In the genomic region with DNA sequence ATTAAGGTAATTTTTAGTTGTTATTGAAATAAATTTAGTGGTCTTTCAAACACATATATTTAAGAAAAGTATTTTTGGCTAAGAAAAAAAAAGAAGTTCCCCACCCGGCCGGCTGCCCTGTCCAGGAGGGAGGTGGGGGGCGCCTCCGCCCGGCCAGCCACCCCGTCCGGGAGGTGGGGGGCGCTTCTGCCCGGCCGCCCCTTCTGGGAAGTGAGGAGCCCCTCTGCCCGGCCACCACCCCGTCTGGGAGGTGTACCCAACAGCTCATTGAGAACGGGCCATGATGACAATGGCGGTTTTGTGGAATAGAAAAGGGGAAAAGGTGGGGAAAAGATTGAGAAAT, we compare ENCODE assay signal across 10 cellular contexts. TPM values are rescaled to one million over a fixed set of nuclear protein-coding genes. Genes with fewer than 3 reads are reported as not detected.
DNase-seq lines count a peak whose midpoint lies in the region; ATAC-seq and TF ChIP-seq lines count a peak whose summit lies in the region.
"Not testable (repeated sequence)": the region's sequence is repeated elsewhere in the genome, so short reads cannot be mapped to it uniquely, and the experiment has no call there.
"Had no signal": no experiment of that assay in that cellular context is flagged by ENCODE, and none has a peak within 500 bp of the region (broad histone marks: within the 10 kb centered on the region; RNA-seq: fewer than 3 reads in every experiment).

No MANE protein-coding gene starts in this region.

- 53 to 81% (median 65%) methylated on average over 12 to 14 of the region's 14 CpGs for whole genome bisulfite sequencing in spleen, 5 donors
- 71 to 78% methylated on average over 14 of the region's 14 CpGs for WGBS in upper lobe of left lung, 2 donors

- CTCF ChIA-PET in activated CD4-positive, alpha-beta T cell treated with anti-CD3 and anti-CD28 coated beads, Interleukin-2, amount 10 ng/mL, durations not matched to agents 7 days and 5 days (lab: Charles Lee): interaction anchor here (0.6 to 2.9 kb wide), 5 partner anchors 9 to 1072 kb away, joined by 3 to 20 read pairs (median 4); no protein-coding TSS in a partner anchor

- peak overlapping the region; percentile 63 to 86 for H3K4me3 Mint-ChIP-seq in CD14-positive monocyte
- not testable (repeated sequence) for H3K4me3 Mint-ChIP-seq in activated CD4-positive, alpha-beta T cell treated with anti-CD3 and anti-CD28 coated beads, Interleukin-2, amount 10 ng/mL, durations not matched to agents 7 days and 5 days; activated T-helper 1 cell treated with anti-CD3 and anti-CD28 coated beads, Interleukin-12 subunit alpha, Interleukin-12 subunit beta, Interleukin-2, Interleukin-4 antibody, amounts not matched to agents 30 ng/mL and 10 ng/mL and 1 ng/mL, durations not matched to agents 14 hours and 24 hours and 36 hours

- H3K36me3 ChIP-seq in effector memory CD4-positive, alpha-beta T cell (ENCODE audit: control insufficient read depth, insufficient read depth, low read length); spleen; upper lobe of left lung: not testable (repeated sequence)

- ATAC-seq in upper lobe of left lung (ENCODE audit: low FRiP score in 2 of 2): not testable (repeated sequence)

- intact Hi-C loops in CD14-positive monocyte (cut with micrococcal nuclease): loop anchor here in 1 of 2 donors (2.0 to 10.0 kb wide), 2 partner anchors 16 to 198 kb away; a partner anchor contains a TSS
- intact Hi-C loops in activated T-helper 1 cell treated with anti-CD3 and anti-CD28 coated beads, Interleukin-12 subunit alpha, Interleukin-12 subunit beta, Interleukin-2, Interleukin-4 antibody, amounts not matched to agents 30 ng/mL and 10 ng/mL and 1 ng/mL, durations not matched to agents 14 hours and 24 hours and 36 hours (cut with micrococcal nuclease); spleen (cut with DNase I; ENCODE audit: low total_unique reads): not testable (repeated sequence)

- not testable (repeated sequence) for DNase-seq in CD14-positive monocyte (ENCODE audit: low spot score); HL-60 (ENCODE audit: low read depth in 1 of 2, low spot score in 1 of 2); activated CD4-positive, alpha-beta T cell treated with anti-CD3 and anti-CD28 coated beads, Interleukin-2, amount 10 ng/mL, durations not matched to agents 7 days and 5 days; activated T-helper 1 cell treated with anti-CD3 and anti-CD28 coated beads, Interleukin-12 subunit alpha, Interleukin-12 subunit beta, Interleukin-2, Interleukin-4 antibody, amounts not matched to agents 30 ng/mL and 10 ng/mL and 1 ng/mL, durations not matched to agents 14 hours and 24 hours and 36 hours (ENCODE audit: low spot score); effector memory CD4-positive, alpha-beta T cell; spleen
- peak in 1 of 2 donors; percentile 72 for DNase-seq in upper lobe of left lung

- TF ChIP-seq CTCF in CD14-positive monocyte (IDR thresholded peaks at IDR 0.05); HL-60 (IDR thresholded peaks at IDR 0.05; ENCODE audit: insufficient read depth, low read length); spleen (IDR thresholded peaks at IDR 0.05 in 8 of 11, conservative IDR thresholded peaks at IDR 0.05 in 3 of 11); upper lobe of left lung (IDR thresholded peaks at IDR 0.05): not testable (repeated sequence)

- H3K27ac ChIP-seq in HL-60 (replicated peaks): peak overlapping the region; percentile 94
- H3K27ac ChIP-seq in effector memory CD4-positive, alpha-beta T cell (ENCODE audit: insufficient read depth, low read length, poor library complexity, severe bottlenecking): peak overlapping the region; percentile 78
- peak overlapping the region in 7 of 8 donors; percentile 84 to 93 (median 86) for H3K27ac ChIP-seq in spleen
- peak overlapping the region; percentile 78 to 87 (median 82) for H3K27ac ChIP-seq in upper lobe of left lung

- not testable (repeated sequence) for H3K9me3 Mint-ChIP-seq in CD14-positive monocyte; activated CD4-positive, alpha-beta T cell treated with anti-CD3 and anti-CD28 coated beads, Interleukin-2, amount 10 ng/mL, durations not matched to agents 7 days and 5 days; activated T-helper 1 cell treated with anti-CD3 and anti-CD28 coated beads, Interleukin-12 subunit alpha, Interleukin-12 subunit beta, Interleukin-2, Interleukin-4 antibody, amounts not matched to agents 30 ng/mL and 10 ng/mL and 1 ng/mL, durations not matched to agents 14 hours and 24 hours and 36 hours

- not testable (repeated sequence) for H3K27me3 Mint-ChIP-seq in CD14-positive monocyte (ENCODE audit: low read depth in 3 of 3); activated CD4-positive, alpha-beta T cell treated with anti-CD3 and anti-CD28 coated beads, Interleukin-2, amount 10 ng/mL, durations not matched to agents 7 days and 5 days; activated T-helper 1 cell treated with anti-CD3 and anti-CD28 coated beads, Interleukin-12 subunit alpha, Interleukin-12 subunit beta, Interleukin-2, Interleukin-4 antibody, amounts not matched to agents 30 ng/mL and 10 ng/mL and 1 ng/mL, durations not matched to agents 14 hours and 24 hours and 36 hours (ENCODE audit: insufficient read depth)

- H3K4me3 ChIP-seq in HL-60 (replicated peaks; ENCODE audit: insufficient read depth, low read length) (peak overlapping the region; percentile 10), mononuclear cell (ENCODE audit: low read length) (peak overlapping the region; percentile 23), spleen (peak overlapping the region in 4 of 8 donors; percentile 17 to 57 (median 28)), upper lobe of left lung (peak overlapping the region in 1 of 4 donors; percentile 16)
- H3K4me3 ChIP-seq in effector memory CD4-positive, alpha-beta T cell (ENCODE audit: insufficient read depth, low read depth, low read length, poor library complexity, severe bottlenecking): not testable (repeated sequence)

- not testable (repeated sequence) for H3K9me3 ChIP-seq in effector memory CD4-positive, alpha-beta T cell (ENCODE audit: control insufficient read depth, low read length); mononuclear cell (ENCODE audit: low read depth, low read length); spleen; upper lobe of left lung

- not testable (repeated sequence) for TF ChIP-seq EP300 in upper lobe of left lung (IDR thresholded peaks at IDR 0.05)

- not testable (repeated sequence) for TF ChIP-seq POLR2A in spleen (IDR thresholded peaks at IDR 0.05); upper lobe of left lung (IDR thresholded peaks at IDR 0.05)

- H3K27ac Mint-ChIP-seq in CD14-positive monocyte: peak overlapping the region; percentile 94 to 99 (median 97)
- H3K27ac Mint-ChIP-seq in activated CD4-positive, alpha-beta T cell treated with anti-CD3 and anti-CD28 coated beads, Interleukin-2, amount 10 ng/mL, durations not matched to agents 7 days and 5 days: peak overlapping the region; percentile 96
- H3K27ac Mint-ChIP-seq in activated T-helper 1 cell treated with anti-CD3 and anti-CD28 coated beads, Interleukin-12 subunit alpha, Interleukin-12 subunit beta, Interleukin-2, Interleukin-4 antibody, amounts not matched to agents 30 ng/mL and 10 ng/mL and 1 ng/mL, durations not matched to agents 14 hours and 24 hours and 36 hours: peak overlapping the region; percentile 40

- POLR2A ChIA-PET in activated CD4-positive, alpha-beta T cell treated with anti-CD3 and anti-CD28 coated beads, Interleukin-2, amount 10 ng/mL, durations not matched to agents 7 days and 5 days (lab: Charles Lee): not testable (repeated sequence)

- H3K36me3 Mint-ChIP-seq in CD14-positive monocyte; activated T-helper 1 cell treated with anti-CD3 and anti-CD28 coated beads, Interleukin-12 subunit alpha, Interleukin-12 subunit beta, Interleukin-2, Interleukin-4 antibody, amounts not matched to agents 30 ng/mL and 10 ng/mL and 1 ng/mL, durations not matched to agents 14 hours and 24 hours and 36 hours (ENCODE audit: low read depth): not testable (repeated sequence)
- peaks cover 23% of the 10 kb centered on the region for H3K36me3 Mint-ChIP-seq in activated CD4-positive, alpha-beta T cell treated with anti-CD3 and anti-CD28 coated beads, Interleukin-2, amount 10 ng/mL, durations not matched to agents 7 days and 5 days (ENCODE audit: low read depth)

- peaks cover 65% of the 10 kb centered on the region for H3K4me1 Mint-ChIP-seq in CD14-positive monocyte
- peaks cover 53% of the 10 kb centered on the region for H3K4me1 Mint-ChIP-seq in activated CD4-positive, alpha-beta T cell treated with anti-CD3 and anti-CD28 coated beads, Interleukin-2, amount 10 ng/mL, durations not matched to agents 7 days and 5 days
- peaks cover 41% of the 10 kb centered on the region for H3K4me1 Mint-ChIP-seq in activated T-helper 1 cell treated with anti-CD3 and anti-CD28 coated beads, Interleukin-12 subunit alpha, Interleukin-12 subunit beta, Interleukin-2, Interleukin-4 antibody, amounts not matched to agents 30 ng/mL and 10 ng/mL and 1 ng/mL, durations not matched to agents 14 hours and 24 hours and 36 hours (ENCODE audit: low read depth)

- peaks cover 20% of the 10 kb centered on the region for H3K4me1 ChIP-seq in effector memory CD4-positive, alpha-beta T cell (ENCODE audit: control insufficient read depth, insufficient read depth, low read length, poor library complexity, severe bottlenecking)
- H3K4me1 ChIP-seq in mononuclear cell (ENCODE audit: insufficient read depth, low read length) (peaks cover 64% of the 10 kb centered on the region), spleen (peaks cover 15 to 77% (median 57%) of the 10 kb centered on the region in 6 donors), upper lobe of left lung (peaks cover 9 to 24% (median 17%) of the 10 kb centered on the region in 4 donors)

- H3K27me3 ChIP-seq in HL-60 (ENCODE audit: insufficient read depth, poor library complexity, severe bottlenecking); effector memory CD4-positive, alpha-beta T cell (replicated peaks; ENCODE audit: control insufficient read depth, insufficient read depth, low read length, poor library complexity, severe bottlenecking); mononuclear cell (ENCODE audit: insufficient read depth, low read length); spleen (replicated peaks in 1 of 7); upper lobe of left lung: not testable (repeated sequence)

RNA-seq across cellular contexts. Expression of a gene that starts 53.5 kb away (rescaled TPM):
- polyA plus RNA-seq in CD14-positive monocyte (100 to 1,000 TPM in 1 of 2 donors, 10 to 100 TPM in 1; 75.3 to 141 TPM), spleen (10 to 100 TPM; 21.0 to 26.3 (median 23.3) TPM)
- total RNA-seq in activated CD4-positive, alpha-beta T cell treated with anti-CD3 and anti-CD28 coated beads, Interleukin-2, amount 10 ng/mL, durations not matched to agents 7 days and 5 days: 100 to 1,000 TPM; 396 to 480 TPM
- total RNA-seq in activated T-helper 1 cell treated with anti-CD3 and anti-CD28 coated beads, Interleukin-12 subunit alpha, Interleukin-12 subunit beta, Interleukin-2, Interleukin-4 antibody, amounts not matched to agents 30 ng/mL and 10 ng/mL and 1 ng/mL, durations not matched to agents 14 hours and 24 hours and 36 hours: 100 and 107 TPM in 2 replicates
- total RNA-seq in mononuclear cell (189 TPM), spleen (100 to 1,000 TPM; 178 to 287 (median 228) TPM), upper lobe of left lung (10 to 100 TPM; 24.0 to 97.4 (median 42.5) TPM)
- total RNA-seq: HepG2, HT-29 had no signal

Comparison
In these comparisons a context has a peak if more than half of its experiments do, and no peak if none do; other contexts are left out.
1. H3K27ac Mint-ChIP-seq: peak in every context shown above with its lines; median percentile 97 in CD14-positive monocyte; 96 in activated CD4-positive, alpha-beta T cell treated with anti-CD3 and anti-CD28 coated beads, Interleukin-2, amount 10 ng/mL, durations not matched to agents 7 days and 5 days; 40 in activated T-helper 1 cell treated with anti-CD3 and anti-CD28 coated beads, Interleukin-12 subunit alpha, Interleukin-12 subunit beta, Interleukin-2, Interleukin-4 antibody, amounts not matched to agents 30 ng/mL and 10 ng/mL and 1 ng/mL, durations not matched to agents 14 hours and 24 hours and 36 hours.